In genomic region chr10:21495002-21495685, GRCh38 we compare ENCODE assay signal across 8 cellular contexts. TPM values are rescaled to one million over a fixed set of nuclear protein-coding genes. Genes with fewer than 3 reads are reported as not detected.
DNase-seq lines count a peak whose midpoint lies in the region; ATAC-seq and TF ChIP-seq lines count a peak whose summit lies in the region.

No MANE protein-coding gene starts in this region.

- H4K20me1 ChIP-seq in OCI-LY3 (ENCODE audit: insufficient read depth, low read length) (no peaks in the 10 kb centered on the region), osteoblast (ENCODE audit: insufficient read depth, low read length) (no peaks in the 10 kb centered on the region)

- H3K27me3 ChIP-seq in OCI-LY3 (ENCODE audit: low read depth, low read length), result peaks cover 20% of the 10 kb centered on the region
- no peaks in the 10 kb centered on the region for H3K27me3 ChIP-seq in esophagus (ENCODE audit: control insufficient read depth in 1 of 2, insufficient read depth in 2 of 2, low read length in 2 of 2)
- peaks cover 20% of the 10 kb centered on the region for H3K27me3 ChIP-seq in osteoblast (ENCODE audit: insufficient read depth, low read length)

- H3K9me3 ChIP-seq in OCI-LY3 (ENCODE audit: insufficient read depth, low read length) (no peaks in the 10 kb centered on the region), esophagus (ENCODE audit: control insufficient read depth in 2 of 2, insufficient read depth in 1 of 2, low read depth in 1 of 2, low read length in 1 of 2) (no peaks in the 10 kb centered on the region), osteoblast (ENCODE audit: low read depth, low read length) (no peaks in the 10 kb centered on the region)

- H3K36me3 ChIP-seq in OCI-LY3 (replicated peaks; ENCODE audit: low read depth, low read length) (no peaks in the 10 kb centered on the region), esophagus (ENCODE audit: control insufficient read depth in 2 of 2, insufficient read depth in 2 of 2, low read length in 1 of 2) (no peaks in the 10 kb centered on the region), osteoblast (ENCODE audit: insufficient read depth, low read length) (no peaks in the 10 kb centered on the region)

- TF ChIP-seq CTCF in OCI-LY3 (IDR thresholded peaks at IDR 0.05; ENCODE audit: low read depth, low read length) (no peak), osteoblast (IDR thresholded peaks at IDR 0.05; ENCODE audit: extremely low read depth, low read depth, low read length) (no peak)

- 0% methylated on average over 35 of the region's 35 CpGs for WGBS in esophagus, 2 donors

- DNase-seq in NCI-H526 treated with DMSO at 0.1 percent for 48 hours (lab: John Stamatoyannopoulos, UW), result peak; percentile 45
- DNase-seq in NCI-H526 (lab: John Stamatoyannopoulos, UW), result no peak
- DNase-seq in osteoblast (ENCODE audit: insufficient read length, low spot score, missing footprints), result peak; percentile 77
- no peak for DNase-seq in NCI-H2081 treated with DMSO at 0.1 percent for 48 hours (lab: John Stamatoyannopoulos, UW)
- DNase-seq in activated effector memory CD4-positive, alpha-beta T cell treated with anti-CD3 and anti-CD28 coated beads, Interleukin-2, amount 50 U/mL, for 16 hours, result no peak

- H2AFZ ChIP-seq in OCI-LY3 (ENCODE audit: low read depth, low read length) (no peak overlapping the region), osteoblast (ENCODE audit: low read length) (peak overlapping the region; percentile 96)

- peak overlapping the region; percentile 99 for H3K4me3 ChIP-seq in OCI-LY3 (ENCODE audit: low read length)
- H3K4me3 ChIP-seq in esophagus (ENCODE audit: low read depth in 1 of 2, low read length in 2 of 2), result peak overlapping the region; percentile 66 to 73
- H3K4me3 ChIP-seq in osteoblast (ENCODE audit: insufficient read depth, low read length), result peak overlapping the region; percentile 90

- H3K79me2 ChIP-seq in OCI-LY3 (ENCODE audit: low read length) (no peaks in the 10 kb centered on the region), osteoblast (ENCODE audit: insufficient read depth, low read length) (no peaks in the 10 kb centered on the region)

- H3K4me1 ChIP-seq in OCI-LY3 (ENCODE audit: low read length) (peaks cover 7% of the 10 kb centered on the region; the same call in 1 of the 2 replicates), esophagus (ENCODE audit: control insufficient read depth in 2 of 2, insufficient read depth in 2 of 2, low read length in 1 of 2) (peaks cover 0 to 3% of the 10 kb centered on the region in 2 donors), osteoblast (ENCODE audit: insufficient read depth, low read length) (peaks cover 10% of the 10 kb centered on the region)

- H3K4me2 ChIP-seq in OCI-LY3 (ENCODE audit: low read length) (peak overlapping the region; percentile 83), osteoblast (ENCODE audit: insufficient read depth, low read length) (peak overlapping the region; percentile 99)

- no peak for ATAC-seq in HG02884 (IDR thresholded peaks at IDR 0.05; ENCODE audit: unreplicated experiment)

- no peak overlapping the region for H3K27ac ChIP-seq in OCI-LY3 (ENCODE audit: low read length)
- H3K27ac ChIP-seq in esophagus (ENCODE audit: low read depth in 2 of 2, low read length in 1 of 2), result peak overlapping the region in 1 of 2 donors; percentile 43
- H3K27ac ChIP-seq in osteoblast (ENCODE audit: low read depth, low read length), result no peak overlapping the region

- H3K9ac ChIP-seq in OCI-LY3 (ENCODE audit: low read length), result peak overlapping the region; percentile 44

RNA-seq across cellular contexts. Expression of gene SKIDA1, which starts 30.3 kb away (rescaled TPM):
- polyA plus RNA-seq in esophagus, result under 1 TPM; 0.19 to 0.22 TPM
- total RNA-seq in osteoblast, result 0.29 and 0.36 TPM in 2 replicates

RNA-seq across cellular contexts. Expression of gene MLLT10, which starts 38.9 kb away (rescaled TPM):
- polyA plus RNA-seq in esophagus, result 10 to 100 TPM; 14.2 to 17.7 TPM
- total RNA-seq in osteoblast, result 37.6 and 44.8 TPM in 2 replicates

Comparison
In these comparisons a context has a peak if more than half of its experiments do, and no peak if none do; other contexts are left out.
1. DNase-seq: peak in NCI-H526 treated with DMSO at 0.1 percent for 48 hours (single experiment) and osteoblast (single experiment); none in NCI-H526 (0 of 2), NCI-H2081 treated with DMSO at 0.1 percent for 48 hours (single experiment) and activated effector memory CD4-positive, alpha-beta T cell treated with anti-CD3 and anti-CD28 coated beads, Interleukin-2, amount 50 U/mL, for 16 hours (single experiment).
2. Peak in every context shown above with its lines, with median percentiles within 50 percentile points of each other: H3K4me3 ChIP-seq.